Comparison of ENCODE assay signal across 5 cellular contexts in genomic region chr18:12141778-12142177, GRCh38. TPM values are rescaled to one million over a fixed set of nuclear protein-coding genes. Genes with fewer than 3 reads are reported as not detected.
"Had no signal": no experiment of that assay in that cellular context is flagged by ENCODE, and none has a peak within 500 bp of the region (broad histone marks: within the 10 kb centered on the region; RNA-seq: fewer than 3 reads in every experiment).

No MANE protein-coding gene starts in this region.

RNA-seq across cellular contexts. Expression of gene ANKRD62, which starts 48.1 kb away (rescaled TPM):
- total RNA-seq: M059J, PC-9, Right ventricle myocardium inferior, RPMI7951, SJCRH30 had no signal
